ENCODE assay signal across 21 cellular contexts in genomic region chr3:159971311-159971710, GRCh38. TPM values are rescaled to one million over a fixed set of nuclear protein-coding genes. Genes with fewer than 3 reads are reported as not detected.
"Had no signal": no experiment of that assay in that cellular context is flagged by ENCODE, and none has a peak within 500 bp of the region (broad histone marks: within the 10 kb centered on the region; RNA-seq: fewer than 3 reads in every experiment).

No MANE protein-coding gene starts in this region.

- H3K27me3 Mint-ChIP-seq: brain had no signal

- H3K36me3 Mint-ChIP-seq: activated naive CD4-positive, alpha-beta T cell treated with anti-CD3 and anti-CD28 coated beads, Interleukin-2, amount 50 U/mL, for 72 hours; brain; mesothelial cell of epicardium; neural progenitor cell had no signal

- H3K36me3 ChIP-seq: left ventricle myocardium inferior, neural progenitor cell, thoracic aorta, upper lobe of left lung had no signal

- DNase-seq: activated CD4-positive, CD25-positive, alpha-beta regulatory T cell treated with anti-CD3 and anti-CD28 coated beads, Interleukin-2, amount 50 U/mL, for 72 hours; activated CD8-positive, alpha-beta memory T cell treated with anti-CD3 and anti-CD28 coated beads, Interleukin-2, amount 50 U/mL, for 4 hours; activated T-cell treated with anti-CD3 and anti-CD28 coated beads, Interleukin-2, amount 50 U/mL, for 24 hours; aorta; dermis blood vessel endothelial cell; effector CD8-positive, alpha-beta T cell; foreskin melanocyte; kidney; left ventricle myocardium inferior; mammary epithelial cell; naive thymus-derived CD8-positive, alpha-beta T cell; stimulated activated CD4-positive, alpha-beta T cell treated with anti-CD3 and anti-CD28 coated beads, Interleukin-2, amount 100 ng/mL, for 48 hours; stimulated activated naive CD4-positive, alpha-beta T cell treated with Interleukin-2 at 50 U/mL for 16 hours; upper lobe of left lung had no signal

- H3K27me3 ChIP-seq: neural progenitor cell, upper lobe of left lung had no signal

- H3K9ac ChIP-seq: neural progenitor cell had no signal

- H3K27ac Mint-ChIP-seq: activated naive CD4-positive, alpha-beta T cell treated with anti-CD3 and anti-CD28 coated beads, Interleukin-2, amount 50 U/mL, for 72 hours; activated T-cell treated with anti-CD3 and anti-CD28 coated beads, Interleukin-2, amount 50 U/mL, for 24 hours; activated T-helper 17 cell treated with anti-CD3 and anti-CD28 coated beads, Interleukin-2, amount 50 U/mL, for 72 hours; brain; mesothelial cell of epicardium; naive thymus-derived CD8-positive, alpha-beta T cell; neural progenitor cell had no signal

- H3K9me3 Mint-ChIP-seq: activated naive CD4-positive, alpha-beta T cell treated with anti-CD3 and anti-CD28 coated beads, Interleukin-2, amount 50 U/mL, for 72 hours; activated T-cell treated with anti-CD3 and anti-CD28 coated beads, Interleukin-2, amount 50 U/mL, for 24 hours; activated T-helper 17 cell treated with anti-CD3 and anti-CD28 coated beads, Interleukin-2, amount 50 U/mL, for 72 hours; mesothelial cell of epicardium; naive thymus-derived CD8-positive, alpha-beta T cell; neural progenitor cell had no signal

- H3K4me3 Mint-ChIP-seq: activated T-cell treated with anti-CD3 and anti-CD28 coated beads, Interleukin-2, amount 50 U/mL, for 24 hours; activated T-helper 17 cell treated with anti-CD3 and anti-CD28 coated beads, Interleukin-2, amount 50 U/mL, for 72 hours; brain; mesothelial cell of epicardium; naive thymus-derived CD8-positive, alpha-beta T cell; neural progenitor cell had no signal

- H3K4me1 ChIP-seq: neural progenitor cell, upper lobe of left lung had no signal

- H3K4me1 Mint-ChIP-seq: activated T-helper 17 cell treated with anti-CD3 and anti-CD28 coated beads, Interleukin-2, amount 50 U/mL, for 72 hours; brain; mesothelial cell of epicardium; naive thymus-derived CD8-positive, alpha-beta T cell; neural progenitor cell had no signal

- H3K9me3 ChIP-seq: left ventricle myocardium inferior, thoracic aorta, upper lobe of left lung had no signal

- H3K27ac ChIP-seq: left ventricle myocardium inferior, neural progenitor cell, thoracic aorta, upper lobe of left lung, VCaP had no signal

- H3K4me3 ChIP-seq: left ventricle myocardium inferior, neural progenitor cell, thoracic aorta, upper lobe of left lung had no signal

RNA-seq across cellular contexts. Expression of gene IL12A, which starts 17.3 kb away (rescaled TPM):
- total RNA-seq: activated naive CD4-positive, alpha-beta T cell treated with anti-CD3 and anti-CD28 coated beads, Interleukin-2, amount 50 U/mL, for 72 hours; mesothelial cell of epicardium; thoracic aorta had no signal
